ENCODE assay signal across 1 cellular context in genomic region chr7:90458104-90458503, GRCh38.
TF ChIP-seq lines count a peak whose summit lies in the region.

No MANE protein-coding gene starts in this region.

TF ChIP-seq in HepG2, 621 proteins besides CTCF, POLR2A, EP300 and RAD21 (continued from another document):
- TF ChIP-seq, protein P1, sequence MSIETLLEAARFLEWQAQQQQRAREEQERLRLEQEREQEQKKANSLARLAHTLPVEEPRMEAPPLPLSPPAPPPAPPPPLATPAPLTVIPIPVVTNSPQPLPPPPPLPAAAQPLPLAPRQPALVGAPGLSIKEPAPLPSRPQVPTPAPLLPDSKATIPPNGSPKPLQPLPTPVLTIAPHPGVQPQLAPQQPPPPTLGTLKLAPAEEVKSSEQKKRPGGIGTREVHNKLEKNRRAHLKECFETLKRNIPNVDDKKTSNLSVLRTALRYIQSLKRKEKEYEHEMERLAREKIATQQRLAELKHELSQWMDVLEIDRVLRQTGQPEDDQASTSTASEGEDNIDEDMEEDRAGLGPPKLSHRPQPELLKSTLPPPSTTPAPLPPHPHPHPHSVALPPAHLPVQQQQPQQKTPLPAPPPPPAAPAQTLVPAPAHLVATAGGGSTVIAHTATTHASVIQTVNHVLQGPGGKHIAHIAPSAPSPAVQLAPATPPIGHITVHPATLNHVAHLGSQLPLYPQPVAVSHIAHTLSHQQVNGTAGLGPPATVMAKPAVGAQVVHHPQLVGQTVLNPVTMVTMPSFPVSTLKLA (IDR thresholded peaks at IDR 0.05), result peak; percentile 95
- no peak for TF ChIP-seq SNAPC2 (CRISPR knock-in tag; IDR thresholded peaks at IDR 0.05)
